7 cellular contexts compared by ENCODE assay signal in the genomic region with DNA sequence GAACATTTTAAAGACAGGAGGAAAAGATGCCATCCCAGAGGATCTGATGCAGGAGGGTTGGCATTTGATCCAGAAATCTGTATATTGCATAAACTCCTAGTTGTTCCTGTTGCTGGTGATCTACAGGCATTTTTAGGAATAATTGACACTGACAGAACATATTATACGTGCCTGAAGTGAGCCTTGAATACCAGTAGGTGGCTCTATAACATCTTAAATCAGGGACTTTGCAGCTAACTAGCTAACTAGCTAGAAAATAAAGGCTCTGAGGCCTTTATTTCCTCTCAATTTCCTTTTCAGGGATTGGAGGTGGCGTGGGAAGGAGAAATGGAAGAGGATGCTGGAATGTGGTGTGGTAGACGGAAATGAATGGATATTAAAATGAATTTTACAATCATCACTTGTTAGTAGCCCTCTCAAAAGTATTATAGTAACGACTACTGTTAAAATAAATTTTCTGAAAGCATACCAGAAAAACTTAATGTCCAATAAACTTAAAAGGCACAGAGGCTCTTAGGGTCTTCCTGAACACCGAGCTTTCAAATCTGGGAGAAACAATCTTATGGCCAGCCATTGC. TPM values are rescaled to one million over a fixed set of nuclear protein-coding genes. Genes with fewer than 3 reads are reported as not detected.
DNase-seq lines count a peak whose midpoint lies in the region; FAIRE-seq and TF ChIP-seq lines count a peak whose summit lies in the region.

No MANE protein-coding gene starts in this region.

- no peak for TF ChIP-seq EP300 in H1 (IDR thresholded peaks at IDR 0.05; ENCODE audit: borderline replicate concordance in 1 of 2, low read depth in 2 of 2, low read length in 2 of 2)

- H3K4me3 ChIP-seq in H7 (ENCODE audit: insufficient read depth, low read depth, low read length), result no peak overlapping the region
- H3K4me3 ChIP-seq in H1 (ENCODE audit: extremely low read depth in 1 of 4, insufficient read depth in 2 of 4, low read depth in 3 of 4, low read length in 4 of 4), result no peak overlapping the region

- no peaks in the 10 kb centered on the region; a peak in 1 of 4 replicates for H3K9me3 ChIP-seq in H1 (ENCODE audit: insufficient read depth in 2 of 2, low read depth in 1 of 2, low read length in 1 of 2)

- H3K18ac ChIP-seq in H1 (ENCODE audit: extremely low read depth, low read length), result no peak overlapping the region

- H3K4ac ChIP-seq in H1 (replicated peaks; ENCODE audit: insufficient read length, low read depth, low read length), result no peak overlapping the region

- TF ChIP-seq CTCF in H1 (IDR thresholded peaks at IDR 0.05; ENCODE audit: control extremely low read depth in 1 of 3, insufficient read depth in 1 of 3, low read depth in 1 of 3, low read length in 3 of 3), result peak in 2 of 3 experiments; percentile 65 to 75; a peak in 3 of 4 replicates

- H4K91ac ChIP-seq in H1 (replicated peaks; ENCODE audit: insufficient read length, low read length), result no peak overlapping the region

- H2AK5ac ChIP-seq in H1 (ENCODE audit: low read depth, low read length), result no peak overlapping the region

- CTCF ChIA-PET in H1 (lab: Charles Lee; ENCODE audit: partially characterized antibody), result interaction anchor here (0.6 to 1.9 kb wide), 21 partner anchors 12 to 381 kb away, joined by 3 to 10 read pairs (median 4); no protein-coding TSS in a partner anchor

- no peak overlapping the region for H2AFZ ChIP-seq in H1 (ENCODE audit: low read length)

- no peak overlapping the region for H2BK20ac ChIP-seq in H1 (ENCODE audit: low read length)

- no peak overlapping the region for H3K4me2 ChIP-seq in H1 (ENCODE audit: insufficient read depth in 1 of 2, low read depth in 2 of 2, low read length in 2 of 2)

- TF ChIP-seq POLR2A in H1 (IDR thresholded peaks at IDR 0.05; ENCODE audit: control extremely low read depth in 1 of 2, low read depth in 2 of 2, low read length in 2 of 2), result no peak

- peaks cover 11% of the 10 kb centered on the region for H3K27me3 ChIP-seq in H7 (ENCODE audit: control insufficient read depth, insufficient read depth, low read length)
- peaks cover 0 to 9% (median 6%) of the 10 kb centered on the region in 4 experiments; a peak in 6 of 7 replicates for H3K27me3 ChIP-seq in H1 (replicated peaks in 1 of 4; ENCODE audit: control insufficient read depth in 3 of 4, extremely low read depth in 1 of 4, insufficient read depth in 3 of 4, low read length in 3 of 4)

- FAIRE-seq in H1 (lab: Jason Lieb, UNC), result no peak

- H4K20me1 ChIP-seq in H1 (replicated peaks in 1 of 2; ENCODE audit: control insufficient read depth in 1 of 2, insufficient read depth in 2 of 2, low read length in 2 of 2), result no peaks in the 10 kb centered on the region

- no peak overlapping the region for H3K14ac ChIP-seq in H1 (ENCODE audit: insufficient read length)

- H3K79me2 ChIP-seq in H1 (ENCODE audit: control insufficient read depth in 1 of 2, insufficient read depth in 2 of 2, low read length in 2 of 2), result no peaks in the 10 kb centered on the region

- H3K79me1 ChIP-seq in H1 (ENCODE audit: low read depth, low read length), result no peaks in the 10 kb centered on the region

- H3K27ac ChIP-seq in H1 (ENCODE audit: low read depth, low read length), result no peak overlapping the region

- H3K56ac ChIP-seq in H1 (replicated peaks; ENCODE audit: insufficient read length, low read depth, low read length), result no peak overlapping the region

- H3K9ac ChIP-seq in H1 (replicated peaks in 1 of 4; ENCODE audit: extremely low read depth in 1 of 4, low read depth in 3 of 4, low read length in 3 of 4), result no peak overlapping the region

- DNase-seq in ELR (ENCODE audit: low read depth) (peak; percentile 93), H7 (peak; percentile 27), MV-4-11 (lab: John Stamatoyannopoulos, UW) (peak; percentile 56), SIG-M5 treated with dmso at 0.1 percent for 504 hours (lab: John Stamatoyannopoulos, UW; ENCODE audit: unreplicated experiment) (peak; percentile 83), H1 (ENCODE audit: low read depth in 1 of 2, low spot score in 2 of 2) (no peak), midbrain (lab: John Stamatoyannopoulos, UW) (peak; percentile 65), cortex of kidney (lab: John Stamatoyannopoulos, UW) (no peak)

- no peak overlapping the region for H2BK120ac ChIP-seq in H1 (replicated peaks; ENCODE audit: low read depth, low read length)

- no peak overlapping the region for H2BK5ac ChIP-seq in H1 (ENCODE audit: low read depth, low read length)

- no peak overlapping the region for H4K8ac ChIP-seq in H1 (ENCODE audit: extremely low read depth, insufficient read depth, low read length)

- H3K4me1 ChIP-seq in H1 (replicated peaks in 1 of 4; ENCODE audit: control insufficient read depth in 3 of 4, insufficient read depth in 4 of 4, low read length in 3 of 4), result peaks cover 0 to 2% (median 0%) of the 10 kb centered on the region in 4 experiments; a peak in 1 of 7 replicates

- H2BK12ac ChIP-seq in H1 (ENCODE audit: low read depth, low read length), result no peak overlapping the region

- peak; percentile 81 to 89 for TF ChIP-seq RAD21 in H1 (IDR thresholded peaks at IDR 0.05 in 1 of 2, conservative IDR thresholded peaks at IDR 0.05 in 1 of 2; ENCODE audit: low read depth in 2 of 2, low read length in 2 of 2)

- H3K36me3 ChIP-seq in H7 (replicated peaks; ENCODE audit: control insufficient read depth, insufficient read depth, low read length), result no peaks in the 10 kb centered on the region
- H3K36me3 ChIP-seq in H1 (ENCODE audit: control insufficient read depth in 2 of 4, insufficient read depth in 4 of 4, low read length in 3 of 4), result no peaks in the 10 kb centered on the region

- POLR2A ChIA-PET in H1 (lab: Charles Lee; ENCODE audit: partially characterized antibody), result interaction anchor here (0.6 kb wide), 1 partner anchor 25 kb away, joined by 3 read pairs; no protein-coding TSS in a partner anchor

- peaks cover 2% of the 10 kb centered on the region; the same call in 1 of the 2 replicates for H3K23me2 ChIP-seq in H1 (ENCODE audit: low read depth, low read length)

- H4K5ac ChIP-seq in H1 (ENCODE audit: insufficient read length, low read depth, low read length), result no peak overlapping the region

- H2BK15ac ChIP-seq in H1 (ENCODE audit: low read length), result no peak overlapping the region

- H3K23ac ChIP-seq in H1 (ENCODE audit: insufficient read length), result no peak overlapping the region

- WGBS in H1 (ENCODE audit: extremely low coverage in 1 of 2, insufficient coverage in 1 of 2, insufficient read length in 1 of 2, insufficient replicate concordance in 2 of 2, low coverage in 1 of 2, low lambda C conversion rate in 2 of 2, missing lambda C conversion rate in 1 of 2), 2 experiments, result 56% methylated on average over 5 of the region's 5 CpGs; no CpG with 5 or more reads in 1 of the 2 experiments

TF ChIP-seq in H1, 55 proteins besides CTCF, POLR2A, EP300 and RAD21:
- TF ChIP-seq BRCA1 (IDR thresholded peaks at IDR 0.05; ENCODE audit: low read depth, low read length) (no peak), GTF2F1 (IDR thresholded peaks at IDR 0.05; ENCODE audit: borderline replicate concordance, low read depth, low read length) (no peak), TCF12 (IDR thresholded peaks at IDR 0.05; ENCODE audit: low read depth, low read length) (no peak), NRF1 (IDR thresholded peaks at IDR 0.05; ENCODE audit: low read depth, low read length) (no peak), SP4 (IDR thresholded peaks at IDR 0.05; ENCODE audit: low read length) (no peak)

RNA-seq across cellular contexts. Expression of a gene that starts 5.5 kb away (rescaled TPM):
- total RNA-seq in H7 (2014; rRNA removed; shearing (Covaris generic)), result 1.00 and 3.4 TPM in 2 replicates
- total RNA-seq in H1 (2021; fragmentation: NEBNext Ultra II Directional; extraction: Animal tissue kit (Norgen Biotek cat#: 25700)), result 1.9 and 2.3 TPM in 2 replicates
- polyA plus RNA-seq in H1 (2011; rRNA removed), result 0.58 and 0.73 TPM in 2 replicates
- polyA plus RNA-seq in H1 (2011; cell fraction: cytosol; rRNA removed), result 0.65 TPM
- 1.1 TPM for polyA plus RNA-seq in H1 (2011; cell fraction: nucleus; rRNA removed)
- polyA plus RNA-seq in H1 (2012, experiment 1 of 2), result 0.61 to 1.3 TPM (median 0.75 TPM) in 4 replicates
- polyA plus RNA-seq in H1 (2012, experiment 2 of 2), result 0.04 TPM
- 0.85 TPM for polyA plus RNA-seq in H1 (2013, experiment 1 of 2)
- polyA plus RNA-seq in H1 (2013, experiment 2 of 2), result 0.79 TPM
- polyA minus RNA-seq in H1 (2011; rRNA and poly(A)+ RNA removed), result 3.8 and 4.1 TPM in 2 replicates
- 1.2 TPM for polyA minus RNA-seq in H1 (2011; cell fraction: cytosol; rRNA and poly(A)+ RNA removed)
- polyA minus RNA-seq in H1 (2011; cell fraction: nucleus; rRNA and poly(A)+ RNA removed), result 4.9 TPM

Comparison
In these comparisons a context has a peak if more than half of its experiments do, and no peak if none do; other contexts are left out.
1. DNase-seq: peak in ELR (single experiment), H7 (single experiment), MV-4-11 (single experiment), SIG-M5 treated with dmso at 0.1 percent for 504 hours (single experiment) and midbrain (single experiment); none in H1 (0 of 2) and cortex of kidney (single experiment).